In the genomic region with DNA sequence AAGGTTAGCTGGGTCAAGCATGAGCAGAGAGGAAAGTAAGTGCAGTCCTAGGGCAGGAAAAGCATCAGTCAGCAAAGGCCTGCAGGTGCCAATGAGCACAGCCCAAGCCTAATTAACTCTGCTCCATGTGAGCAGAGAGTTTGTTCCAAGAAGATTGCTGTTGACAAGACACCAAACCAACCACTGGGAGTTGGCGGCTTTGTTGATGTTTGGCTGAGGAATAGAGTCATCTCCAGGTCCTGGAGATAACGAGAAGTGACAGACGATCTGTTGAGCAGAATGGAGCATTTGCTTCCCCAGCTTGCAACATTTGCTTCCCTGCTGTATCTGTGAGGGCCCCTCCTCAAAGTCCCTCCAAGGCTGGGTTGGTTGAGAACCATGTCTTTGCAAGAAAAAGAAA, we compare ENCODE assay signal across 17 cellular contexts.
DNase-seq lines count a peak whose midpoint lies in the region; ATAC-seq, FAIRE-seq and TF ChIP-seq lines count a peak whose summit lies in the region.
"Had no signal": no experiment of that assay in that cellular context is flagged by ENCODE, and none has a peak within 500 bp of the region (broad histone marks: within the 10 kb centered on the region; RNA-seq: fewer than 3 reads in every experiment).

No MANE protein-coding gene starts in this region.

- H3K9ac ChIP-seq in H9 (ENCODE audit: extremely low read depth, insufficient read length, low read length) = no peak overlapping the region
- no peak overlapping the region for H3K9ac ChIP-seq in endodermal cell (ENCODE audit: extremely low read depth, low read length, poor library complexity, severe bottlenecking)
- H3K9ac ChIP-seq: BLaER1 treated with 17β-estradiol and CSF1 and Interleukin-3, amounts not matched to agents 10 nM and 100 nM; GM23248 had no signal

- no peak overlapping the region for H2BK15ac ChIP-seq in H9 (ENCODE audit: low read depth, low read length)

- no peak overlapping the region for H2AFZ ChIP-seq in H9 (ENCODE audit: low read length)
- H2AFZ ChIP-seq: GM23248 had no signal

- FAIRE-seq in pancreas (lab: Jason Lieb, UNC) = no peak

- TF ChIP-seq CTCF in H9 (conservative IDR thresholded peaks at IDR 0.05) (no peak), endodermal cell (conservative IDR thresholded peaks at IDR 0.05) (no peak), pancreas (IDR thresholded peaks at IDR 0.05) (no peak)

- H3K36me3 Mint-ChIP-seq in H9 (ENCODE audit: insufficient read depth in 1 of 3, low read depth in 3 of 3) (no peaks in the 10 kb centered on the region), endodermal cell (ENCODE audit: low read depth) (no peaks in the 10 kb centered on the region)
- H3K36me3 Mint-ChIP-seq: CD4-positive, CD25-positive, alpha-beta regulatory T cell had no signal

- no peaks in the 10 kb centered on the region for H3K79me2 ChIP-seq in H9 (ENCODE audit: insufficient read depth, low read length)

- H4K91ac ChIP-seq in H9 (ENCODE audit: insufficient read length, low read depth, low read length) = no peak overlapping the region

- H2AK5ac ChIP-seq in H9 (ENCODE audit: insufficient read length, low read length) = no peak overlapping the region

- H3K4me1 ChIP-seq in H9 (ENCODE audit: insufficient read depth, low read length) (no peaks in the 10 kb centered on the region), endodermal cell (ENCODE audit: control insufficient read depth, insufficient read depth, low read length) (peaks cover 27% of the 10 kb centered on the region), pancreas (no peaks in the 10 kb centered on the region)

- H3K4me3 ChIP-seq in endodermal cell (ENCODE audit: low read length) = no peak overlapping the region
- no peak overlapping the region for H3K4me3 ChIP-seq in pancreas
- H3K4me3 ChIP-seq: BLaER1 treated with 17β-estradiol and CSF1 and Interleukin-3, amounts not matched to agents 10 nM and 100 nM; GM23248 had no signal

- no peak overlapping the region for H4K8ac ChIP-seq in H9 (replicated peaks; ENCODE audit: insufficient read length, low read depth, low read length)

- no CpG with 5 or more reads among the region's 3 CpGs for WGBS in H9 (ENCODE audit: extremely low coverage, insufficient read length, low lambda C conversion rate)
- 70 to 78% methylated on average over 3 of the region's 3 CpGs for WGBS in endodermal cell (ENCODE audit: insufficient coverage in 1 of 2, insufficient read length in 1 of 2), 2 experiments
- WGBS in pancreas, 2 donors = 76 to 82% methylated on average over 3 of the region's 3 CpGs

- ATAC-seq in GM18868 (IDR thresholded peaks at IDR 0.05; ENCODE audit: unreplicated experiment) (no peak), pancreas (no peak)

- no peak overlapping the region for H2BK20ac ChIP-seq in H9 (ENCODE audit: low read depth, low read length, poor library complexity, severe bottlenecking)

- no peaks in the 10 kb centered on the region for H3K4me1 Mint-ChIP-seq in H9
- H3K4me1 Mint-ChIP-seq in endodermal cell = peaks cover 36% of the 10 kb centered on the region
- H3K4me1 Mint-ChIP-seq: CD4-positive, CD25-positive, alpha-beta regulatory T cell had no signal

- H3K56ac ChIP-seq in H9 (ENCODE audit: insufficient read length, low read depth, low read length) = no peak overlapping the region

- H3K18ac ChIP-seq in H9 (ENCODE audit: insufficient read length, low read depth, low read length) = no peak overlapping the region

- no peaks in the 10 kb centered on the region for H4K20me1 ChIP-seq in H9 (ENCODE audit: control insufficient read depth, insufficient read depth, insufficient read length)
- H4K20me1 ChIP-seq: BLaER1 treated with 17β-estradiol and CSF1 and Interleukin-3, amounts not matched to agents 10 nM and 100 nM had no signal

- no peak overlapping the region for H2BK12ac ChIP-seq in H9 (ENCODE audit: insufficient read length, low read depth, low read length)

- no peak overlapping the region for H2BK120ac ChIP-seq in H9 (ENCODE audit: low read depth, low read length, poor library complexity, severe bottlenecking)

- H3K27me3 ChIP-seq in H9 (ENCODE audit: insufficient read depth, low read length) (no peaks in the 10 kb centered on the region), endodermal cell (ENCODE audit: control insufficient read depth, insufficient read depth, low read length, poor library complexity, severe bottlenecking) (no peaks in the 10 kb centered on the region), pancreas (no peaks in the 10 kb centered on the region)
- H3K27me3 ChIP-seq: BLaER1 treated with 17β-estradiol and CSF1 and Interleukin-3, amounts not matched to agents 10 nM and 100 nM had no signal

- H3K4me3 Mint-ChIP-seq in H9 (no peak overlapping the region), endodermal cell (no peak overlapping the region)
- H3K4me3 Mint-ChIP-seq: CD4-positive, CD25-positive, alpha-beta regulatory T cell had no signal

- H3K9me3 ChIP-seq in H9 (ENCODE audit: control insufficient read depth, low read depth, low read length) (no peaks in the 10 kb centered on the region), endodermal cell (ENCODE audit: control insufficient read depth, low read length) (no peaks in the 10 kb centered on the region), pancreas (no peaks in the 10 kb centered on the region)
- H3K9me3 ChIP-seq: BLaER1 treated with 17β-estradiol and CSF1 and Interleukin-3, amounts not matched to agents 10 nM and 100 nM had no signal

- H3K4ac ChIP-seq in H9 (ENCODE audit: low read depth, low read length) = no peak overlapping the region

- no peak overlapping the region for H3K14ac ChIP-seq in H9 (ENCODE audit: insufficient read depth, low read length)

- DNase-seq in ELF-1 (ENCODE audit: low read depth, low spot score) (peak; percentile 26), H9 (no peak), endodermal cell (peak; percentile 74), mucosa of gallbladder (ENCODE audit: low spot score) (peak; percentile 0), COLO668 (lab: John Stamatoyannopoulos, UW; ENCODE audit: unreplicated experiment) (no peak), NCI-H748 (lab: John Stamatoyannopoulos, UW; ENCODE audit: unreplicated experiment) (no peak), pancreas (no peak)
- DNase-seq: ACHN; Calu3; CD4-positive, CD25-positive, alpha-beta regulatory T cell; DMS 273 treated with DMSO at 0.1 percent for 48 hours; GDM1; GM23248; H7; IMR-90 had no signal

- no peak overlapping the region for H3T11ph ChIP-seq in H9 (ENCODE audit: low read length)

- H3K4me2 ChIP-seq in H9 (ENCODE audit: insufficient read depth, insufficient read length, low read length) = no peak overlapping the region

- H3K27ac ChIP-seq in H9 (ENCODE audit: insufficient read length, low read depth, low read length) (no peak overlapping the region), endodermal cell (ENCODE audit: low read depth, low read length) (no peak overlapping the region), pancreas (no peak overlapping the region)
- H3K27ac ChIP-seq: BLaER1 treated with 17β-estradiol and CSF1 and Interleukin-3, amounts not matched to agents 10 nM and 100 nM; GM23248 had no signal

- H3K23ac ChIP-seq in H9 (ENCODE audit: insufficient read length, low read depth, low read length) = no peak overlapping the region

- H3K27me3 Mint-ChIP-seq in H9 (ENCODE audit: low read depth) (peaks cover 4% of the 10 kb centered on the region), endodermal cell (ENCODE audit: insufficient read depth) (peaks cover 4% of the 10 kb centered on the region)

- peak overlapping the region; percentile 60 for H4K5ac ChIP-seq in H9 (ENCODE audit: insufficient read length, low read depth, low read length)

- no peaks in the 10 kb centered on the region for H3K79me1 ChIP-seq in H9 (ENCODE audit: insufficient read depth, low read depth, low read length, poor library complexity, severe bottlenecking)

- H2BK5ac ChIP-seq in H9 (ENCODE audit: insufficient read length, low read length) = no peak overlapping the region

- H3K9me3 Mint-ChIP-seq in H9 = no peaks in the 10 kb centered on the region; a peak in 1 of 5 replicates
- H3K9me3 Mint-ChIP-seq in endodermal cell = no peaks in the 10 kb centered on the region
- H3K9me3 Mint-ChIP-seq: CD4-positive, CD25-positive, alpha-beta regulatory T cell had no signal

- intact Hi-C loops in pancreas (cut with DNase I) = loop anchor here in 1 of 3 donors (10.0 kb wide), 1 partner anchor 214 kb away; no protein-coding TSS in a partner anchor

- H3K23me2 ChIP-seq in H9 (ENCODE audit: insufficient read length, low read depth, low read length, poor library complexity, severe bottlenecking) = no peaks in the 10 kb centered on the region

- no peaks in the 10 kb centered on the region for H3K36me3 ChIP-seq in endodermal cell (ENCODE audit: control insufficient read depth, insufficient read depth, low read length)
- no peaks in the 10 kb centered on the region for H3K36me3 ChIP-seq in pancreas
- H3K36me3 ChIP-seq: BLaER1 treated with 17β-estradiol and CSF1 and Interleukin-3, amounts not matched to agents 10 nM and 100 nM had no signal

- H3K27ac Mint-ChIP-seq in H9 = no peak overlapping the region; a peak in 1 of 7 replicates
- H3K27ac Mint-ChIP-seq in endodermal cell = peak overlapping the region; percentile 65
- H3K27ac Mint-ChIP-seq: CD4-positive, CD25-positive, alpha-beta regulatory T cell had no signal

Comparison
In these comparisons a context has a peak if more than half of its experiments do, and no peak if none do; other contexts are left out.
1. DNase-seq: peak in ELF-1 (single experiment), endodermal cell (single experiment) and mucosa of gallbladder (single experiment); none in H9 (single experiment), COLO668 (single experiment), NCI-H748 (single experiment) and pancreas (0 of 6).